30 cellular contexts compared by ENCODE assay signal in genomic region chr18:27540126-27540525, GRCh38.
A peak's percentile ranks its signal among the peaks of the same experiment; 100 is the strongest.
DNase-seq lines count a peak whose midpoint lies in the region; ATAC-seq, FAIRE-seq and TF ChIP-seq lines count a peak whose summit lies in the region.
"Had no signal": no experiment of that assay in that cellular context is flagged by ENCODE, and none has a peak within 500 bp of the region (broad histone marks: within the 10 kb centered on the region; RNA-seq: fewer than 3 reads in every experiment).

No MANE protein-coding gene starts in this region.

- no peaks in the 10 kb centered on the region for H3K9me3 ChIP-seq in kidney (ENCODE audit: control insufficient read depth in 1 of 2, low read length in 2 of 2)
- no peaks in the 10 kb centered on the region for H3K9me3 ChIP-seq in neuronal stem cell (replicated peaks in 1 of 2; ENCODE audit: control insufficient read depth in 2 of 2, insufficient read depth in 1 of 2, low read depth in 1 of 2, low read length in 2 of 2)
- H3K9me3 ChIP-seq: neutrophil, SK-N-SH had no signal

- H2BK5ac ChIP-seq in neuronal stem cell (ENCODE audit: low read length), result no peak overlapping the region

- no CpG with 5 or more reads among the region's 6 CpGs for WGBS in neuronal stem cell (ENCODE audit: extremely low coverage in 2 of 2, insufficient read length in 2 of 2, insufficient replicate concordance in 1 of 2), 2 donors

- in situ Hi-C loops in Caki2 (cut with HindIII; ENCODE audit: low pct_unique_long_range_greater_than_20kb, low sequenced_read_pairs), result no loop called here

- FAIRE-seq in kidney (lab: Jason Lieb, UNC), result no peak
- FAIRE-seq: astrocyte, GM19239, HepG2 had no signal

- no peak for TF ChIP-seq CTCF in kidney (IDR thresholded peaks at IDR 0.05; ENCODE audit: borderline replicate concordance, extremely low read depth, insufficient read depth)

- intact Hi-C loops in kidney (cut with DNase I), result no loop called here

- H3K4me1 ChIP-seq in kidney (ENCODE audit: control insufficient read depth in 1 of 2, insufficient read depth in 1 of 2, low read depth in 1 of 2, low read length in 2 of 2) (peaks cover 0 to 13% of the 10 kb centered on the region in 2 donors), neuronal stem cell (ENCODE audit: control insufficient read depth in 2 of 2, insufficient read depth in 1 of 2, low read depth in 1 of 2, low read length in 2 of 2) (peaks cover 3 to 32% of the 10 kb centered on the region in 2 donors)

- H4K91ac ChIP-seq in neuronal stem cell (ENCODE audit: low read depth, low read length, poor library complexity), result no peak overlapping the region

- no peaks in the 10 kb centered on the region for H3K79me1 ChIP-seq in neuronal stem cell (ENCODE audit: low read depth, low read length)

- H3K36me3 ChIP-seq in kidney (ENCODE audit: control insufficient read depth in 1 of 2, insufficient read depth in 2 of 2, low read length in 2 of 2) (no peaks in the 10 kb centered on the region), neuronal stem cell (replicated peaks in 1 of 2; ENCODE audit: control insufficient read depth in 2 of 2, insufficient read depth in 2 of 2, low read length in 2 of 2) (no peaks in the 10 kb centered on the region)
- H3K36me3 ChIP-seq: neutrophil had no signal

- no peak for ATAC-seq in GM18861 (IDR thresholded peaks at IDR 0.05; ENCODE audit: unreplicated experiment)
- ATAC-seq: esophagus mucosa; HepG2; left colon; Right ventricle myocardium inferior; stimulated activated naive B cell treated with anti-CD40 and anti-IgM and Interleukin-4, amounts not matched to agents 10 μg/mL and 1 μg/mL and 100 μg/mL, for 72 hours had no signal

- no peak overlapping the region for H2BK15ac ChIP-seq in neuronal stem cell (ENCODE audit: low read length)

- no peak overlapping the region for H4K8ac ChIP-seq in neuronal stem cell (ENCODE audit: low read depth, low read length)

- no peak overlapping the region for H3K23ac ChIP-seq in neuronal stem cell (ENCODE audit: low read depth, low read length, poor library complexity)

- no peak overlapping the region for H2BK12ac ChIP-seq in neuronal stem cell (ENCODE audit: low read length)

- no peak overlapping the region for H2BK120ac ChIP-seq in neuronal stem cell (ENCODE audit: low read depth, low read length)

- H3K9ac ChIP-seq in kidney (ENCODE audit: low read length in 2 of 2) (no peak overlapping the region), neuronal stem cell (ENCODE audit: low read depth, low read length, poor library complexity) (no peak overlapping the region)
- H3K9ac ChIP-seq: SK-N-SH had no signal

- H3K14ac ChIP-seq in neuronal stem cell (ENCODE audit: low read length), result no peak overlapping the region

- H3K27ac ChIP-seq in kidney (ENCODE audit: low read depth in 2 of 2, low read length in 2 of 2), result peak overlapping the region; percentile 20 to 46
- no peak overlapping the region for H3K27ac ChIP-seq in neuronal stem cell (replicated peaks; ENCODE audit: low read length)
- H3K27ac ChIP-seq: neutrophil had no signal

- H3K4me3 ChIP-seq in kidney (ENCODE audit: low read length in 2 of 2) (no peak overlapping the region), neuronal stem cell (ENCODE audit: low read length in 2 of 2) (no peak overlapping the region)

- no peak overlapping the region for H2AK5ac ChIP-seq in neuronal stem cell (ENCODE audit: low read depth, low read length)

- H3K27me3 ChIP-seq in neuronal stem cell (ENCODE audit: control insufficient read depth in 3 of 3, insufficient read depth in 3 of 3, low read depth in 1 of 3, low read length in 3 of 3), result no peaks in the 10 kb centered on the region
- H3K27me3 ChIP-seq: neutrophil had no signal

- DNase-seq in Caki2 (ENCODE audit: low read depth) (peak; percentile 1), astrocyte of the hippocampus (ENCODE audit: low read depth, low spot score) (peak; percentile 4), kidney (no peak), neuronal stem cell (ENCODE audit: low spot score) (peak; percentile 32), AG08396 (ENCODE audit: low spot score) (no peak), superior temporal gyrus (ENCODE audit: extremely low spot score) (no peak)
- DNase-seq in activated naive CD4-positive, alpha-beta T cell treated with Interleukin-2 at 50 U/mL for 16 hours, result no peak
- DNase-seq: 8988T; activated CD4-positive, alpha-beta T cell treated with anti-CD3 and anti-CD28 coated beads, Interleukin-2, amount 50 U/mL, for 1 hour; activated CD4-positive, CD25-positive, alpha-beta regulatory T cell; activated effector memory CD4-positive, alpha-beta T cell treated with anti-CD3 and anti-CD28 coated beads, Interleukin-2, amount 50 U/mL, for 16 hours; activated naive CD8-positive, alpha-beta T cell treated with anti-CD3 and anti-CD28 coated beads, Interleukin-2, amount 10 ng/mL, durations not matched to agents 7 days and 5 days; activated T-cell treated with anti-CD3 and anti-CD28 coated beads, Interleukin-2, amount 50 U/mL, for 24 hours; Calu3; caudate nucleus; cortex of kidney; Kasumi-1; left colon; mammary epithelial cell; NCI-H146; NCI-H2107; SK-N-SH; stimulated activated naive B cell treated with anti-CD40 and anti-IgM and Interleukin-4, amounts not matched to agents 10 μg/mL and 1 μg/mL and 100 μg/mL, for 72 hours had no signal

- peak overlapping the region; percentile 27 for H2AFZ ChIP-seq in neuronal stem cell (ENCODE audit: low read length)

- H3K18ac ChIP-seq in neuronal stem cell (ENCODE audit: low read length), result no peak overlapping the region

- no peak overlapping the region for H3K4me2 ChIP-seq in neuronal stem cell (ENCODE audit: insufficient read depth, low read length, poor library complexity, severe bottlenecking)
- H3K4me2 ChIP-seq: SK-N-SH had no signal

- no peak overlapping the region for H3K4ac ChIP-seq in neuronal stem cell (ENCODE audit: low read length)

Comparison
In these comparisons a context has a peak if more than half of its experiments do, and no peak if none do; other contexts are left out.
1. DNase-seq: peak in Caki2 (single experiment), astrocyte of the hippocampus (single experiment) and neuronal stem cell (single experiment); none in kidney (single experiment), activated naive CD4-positive, alpha-beta T cell treated with Interleukin-2 at 50 U/mL for 16 hours (single experiment), AG08396 (single experiment) and superior temporal gyrus (single experiment).